In genomic region chr6:33746651-33747100, GRCh38 we compare ENCODE assay signal across 12 cellular contexts. TPM values are rescaled to one million over a fixed set of nuclear protein-coding genes. Genes with fewer than 3 reads are reported as not detected.
DNase-seq lines count a peak whose midpoint lies in the region; ATAC-seq and TF ChIP-seq lines count a peak whose summit lies in the region.
"Had no signal": no experiment of that assay in that cellular context is flagged by ENCODE, and none has a peak within 500 bp of the region (broad histone marks: within the 10 kb centered on the region; RNA-seq: fewer than 3 reads in every experiment).

TSS of gene IP6K3 (minus strand) at chr6:33746905. CDS start at chr6:33735476, 11,429 bp downstream.

- no peak for TF ChIP-seq POLR2A in uterus (IDR thresholded peaks at IDR 0.05)

- H3K4me2 ChIP-seq in neural progenitor cell, result peak within 1 kb of the TSS; percentile 66
- H3K4me2 ChIP-seq: KMS-11, PC-9 had no signal

- no peaks in the 10 kb centered on the region for H3K36me3 ChIP-seq in neural progenitor cell
- H3K36me3 ChIP-seq in uterus, result no peaks in the 10 kb centered on the region

- peak within 1 kb of the TSS; percentile 18 for H2AFZ ChIP-seq in neural progenitor cell (replicated peaks)
- H2AFZ ChIP-seq: PC-9 had no signal

- no peaks in the 10 kb centered on the region for H3K9me3 Mint-ChIP-seq in neural progenitor cell
- H3K9me3 Mint-ChIP-seq: stimulated activated naive CD8-positive, alpha-beta T cell treated with anti-CD3 and anti-CD28 coated beads, Interleukin-15, Interleukin-2, amounts not matched to agents 100 ng/mL and 50 ng/mL, for 24 hours had no signal

- H3K27ac Mint-ChIP-seq in neural progenitor cell, result peak within 1 kb of the TSS; percentile 61
- H3K27ac Mint-ChIP-seq: stimulated activated naive CD8-positive, alpha-beta T cell treated with anti-CD3 and anti-CD28 coated beads, Interleukin-15, Interleukin-2, amounts not matched to agents 100 ng/mL and 50 ng/mL, for 24 hours had no signal

- H3K4me3 ChIP-seq in neural progenitor cell (peak within 1 kb of the TSS; percentile 17), uterus (peak within 1 kb of the TSS in 1 of 2 donors; percentile 16)
- H3K4me3 ChIP-seq: PC-9 had no signal

- intact Hi-C loops in head of caudate nucleus (cut with DNase I) (no loop called here), uterus (cut with DNase I; ENCODE audit: low total_unique reads) (no loop called here)

- ATAC-seq in HG03045 (IDR thresholded peaks at IDR 0.05; ENCODE audit: unreplicated experiment) (no peak), GM21619 (IDR thresholded peaks at IDR 0.05; ENCODE audit: unreplicated experiment) (no peak)

- peak; percentile 48 for DNase-seq in DMS53 (lab: John Stamatoyannopoulos, UW)
- DNase-seq in DMS53 treated with DMSO at 0.1 percent for 48 hours (lab: John Stamatoyannopoulos, UW; ENCODE audit: unreplicated experiment), result no peak
- peak; percentile 74 to 98 (median 90) for DNase-seq in head of caudate nucleus
- DNase-seq in neural progenitor cell (ENCODE audit: low spot score), result peak; percentile 59
- peak; percentile 37 to 47 for DNase-seq in uterus
- no peak for DNase-seq in NCI-H187 (lab: John Stamatoyannopoulos, UW)
- DNase-seq: activated CD8-positive, alpha-beta memory T cell treated with anti-CD3 and anti-CD28 coated beads for 24 hours; PC-9 had no signal

- no peaks in the 10 kb centered on the region for H3K36me3 Mint-ChIP-seq in neural progenitor cell

- no peaks in the 10 kb centered on the region for H3K79me2 ChIP-seq in neural progenitor cell (ENCODE audit: low read depth)

- H3K27ac ChIP-seq in neural progenitor cell (peak within 1 kb of the TSS; percentile 65), uterus (peak within 1 kb of the TSS; percentile 80 to 90)
- H3K27ac ChIP-seq: KMS-11, PC-9 had no signal

- no peak for TF ChIP-seq CTCF in neural progenitor cell (IDR thresholded peaks at IDR 0.05)
- no peak for TF ChIP-seq CTCF in uterus (IDR thresholded peaks at IDR 0.05)

- H3K9me3 ChIP-seq in neural progenitor cell (ENCODE audit: low read depth) (no peaks in the 10 kb centered on the region), uterus (no peaks in the 10 kb centered on the region)

- H3K4me3 Mint-ChIP-seq in neural progenitor cell, result peak within 1 kb of the TSS; percentile 38
- H3K4me3 Mint-ChIP-seq: stimulated activated naive CD8-positive, alpha-beta T cell treated with anti-CD3 and anti-CD28 coated beads, Interleukin-15, Interleukin-2, amounts not matched to agents 100 ng/mL and 50 ng/mL, for 24 hours had no signal

- H3F3A ChIP-seq in neural progenitor cell (ENCODE audit: low read depth), result peaks cover 28% of the 10 kb centered on the region

- no peak within 1 kb of the TSS for H3K9ac ChIP-seq in neural progenitor cell
- H3K9ac ChIP-seq: KMS-11 had no signal

- H3K4me1 ChIP-seq in neural progenitor cell (peaks cover 65% of the 10 kb centered on the region), uterus (peaks cover 9 to 14% of the 10 kb centered on the region in 2 donors)

- H4K20me1 ChIP-seq in neural progenitor cell (ENCODE audit: low read depth), result no peaks in the 10 kb centered on the region

- peaks cover 14% of the 10 kb centered on the region for H3K27me3 Mint-ChIP-seq in neural progenitor cell (ENCODE audit: insufficient read depth, low read depth)
- H3K27me3 Mint-ChIP-seq: stimulated activated naive CD8-positive, alpha-beta T cell treated with anti-CD3 and anti-CD28 coated beads, Interleukin-15, Interleukin-2, amounts not matched to agents 100 ng/mL and 50 ng/mL, for 24 hours had no signal

- no peaks in the 10 kb centered on the region for H3K27me3 ChIP-seq in neural progenitor cell
- H3K27me3 ChIP-seq in uterus, result no peaks in the 10 kb centered on the region

- peaks cover 69% of the 10 kb centered on the region for H3K4me1 Mint-ChIP-seq in neural progenitor cell

RNA-seq across cellular contexts. Expression of gene IP6K3, which starts in this region (rescaled TPM):
- total RNA-seq in neural progenitor cell (ENCODE audit: low replicate concordance) (2.9 and 4.6 TPM in 2 replicates), uterus (1 to 10 TPM in 3 of 4 donors, not detected in 1; 1.9 to 6.1 (median 5.5) TPM)
- total RNA-seq: PC-9 had no signal

Comparison
In these comparisons a context has a peak if more than half of its experiments do, and no peak if none do; other contexts are left out.
1. DNase-seq: peak in DMS53 (single experiment), head of caudate nucleus (42 of 42), neural progenitor cell (single experiment) and uterus (2 of 2); none in DMS53 treated with DMSO at 0.1 percent for 48 hours (single experiment) and NCI-H187 (0 of 2).